Comparison of ENCODE assay signal across 8 cellular contexts in the genomic region with DNA sequence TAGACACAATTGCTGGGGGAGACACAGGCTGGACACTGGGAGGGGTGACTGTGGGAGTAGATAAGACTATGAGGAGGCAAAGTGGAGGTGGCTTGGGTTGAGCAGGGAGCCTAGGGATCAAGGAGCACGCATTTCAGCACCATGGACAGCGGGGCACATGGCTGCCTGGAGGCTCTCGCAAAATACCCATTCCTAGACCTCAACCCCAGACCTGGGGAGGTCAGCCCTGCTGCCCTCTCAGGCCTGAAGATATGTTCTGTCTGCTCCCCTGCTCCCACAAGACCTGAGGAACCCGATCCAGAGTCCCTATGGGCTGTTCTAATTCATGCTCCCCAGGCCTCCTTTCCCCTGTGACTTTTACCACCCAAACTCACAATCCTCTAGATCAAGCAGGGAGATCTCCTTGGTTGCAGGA. TPM values are rescaled to one million over a fixed set of nuclear protein-coding genes. Genes with fewer than 3 reads are reported as not detected.
DNase-seq lines count a peak whose midpoint lies in the region; ATAC-seq and TF ChIP-seq lines count a peak whose summit lies in the region.

No MANE protein-coding gene starts in this region.

- no peak overlapping the region for H3K4me3 ChIP-seq in fibroblast of villous mesenchyme (ENCODE audit: low read depth, low read length)

- TF ChIP-seq CTCF in fibroblast of villous mesenchyme (IDR thresholded peaks at IDR 0.05; ENCODE audit: insufficient read depth, low read depth, low read length): no peak

- ATAC-seq in activated T-helper 17 cell treated with anti-CD3 and anti-CD28 coated beads, Interleukin-2, amount 50 U/mL, for 72 hours (replicated peaks): no peak
- ATAC-seq in HG03442 (IDR thresholded peaks at IDR 0.05; ENCODE audit: unreplicated experiment) (no peak), HG03565 (IDR thresholded peaks at IDR 0.05; ENCODE audit: unreplicated experiment) (no peak)

- DNase-seq in AML-193 (lab: John Stamatoyannopoulos, UW) (peak; percentile 8 to 23), HUDEP-2 (lab: John Stamatoyannopoulos, UW; ENCODE audit: unreplicated experiment in 76 of 76) (peak in 61 of 76 experiments; percentile 5 to 74 (median 50)), fibroblast of villous mesenchyme (ENCODE audit: low read depth) (peak; percentile 57)
- peak; percentile 73 for DNase-seq in activated CD4-positive, alpha-beta T cell treated with anti-CD3 and anti-CD28 coated beads, Interleukin-2, amount 10 ng/mL, durations not matched to agents 7 days and 5 days
- peak; percentile 48 for DNase-seq in stimulated activated CD4-positive, alpha-beta T cell treated with anti-CD3 and anti-CD28 coated beads, Interleukin-4, amount 100 ng/mL, for 1 hour

- H3K36me3 Mint-ChIP-seq in activated CD4-positive, alpha-beta T cell treated with anti-CD3 and anti-CD28 coated beads, Interleukin-2, amount 10 ng/mL, durations not matched to agents 7 days and 5 days (ENCODE audit: low read depth): no peaks in the 10 kb centered on the region
- no peaks in the 10 kb centered on the region for H3K36me3 Mint-ChIP-seq in activated T-helper 17 cell treated with anti-CD3 and anti-CD28 coated beads, Interleukin-2, amount 50 U/mL, for 72 hours (ENCODE audit: low read depth)

- H3K9me3 Mint-ChIP-seq in activated CD4-positive, alpha-beta T cell treated with anti-CD3 and anti-CD28 coated beads, Interleukin-2, amount 10 ng/mL, durations not matched to agents 7 days and 5 days: no peaks in the 10 kb centered on the region
- H3K9me3 Mint-ChIP-seq in activated T-helper 17 cell treated with anti-CD3 and anti-CD28 coated beads, Interleukin-2, amount 50 U/mL, for 72 hours: no peaks in the 10 kb centered on the region

- H3K4me3 Mint-ChIP-seq in activated CD4-positive, alpha-beta T cell treated with anti-CD3 and anti-CD28 coated beads, Interleukin-2, amount 10 ng/mL, durations not matched to agents 7 days and 5 days: no peak overlapping the region
- H3K4me3 Mint-ChIP-seq in activated T-helper 17 cell treated with anti-CD3 and anti-CD28 coated beads, Interleukin-2, amount 50 U/mL, for 72 hours: no peak overlapping the region

- H3K27me3 Mint-ChIP-seq in activated CD4-positive, alpha-beta T cell treated with anti-CD3 and anti-CD28 coated beads, Interleukin-2, amount 10 ng/mL, durations not matched to agents 7 days and 5 days: no peaks in the 10 kb centered on the region
- peaks cover 38% of the 10 kb centered on the region for H3K27me3 Mint-ChIP-seq in activated T-helper 17 cell treated with anti-CD3 and anti-CD28 coated beads, Interleukin-2, amount 50 U/mL, for 72 hours

- H3K4me1 Mint-ChIP-seq in activated CD4-positive, alpha-beta T cell treated with anti-CD3 and anti-CD28 coated beads, Interleukin-2, amount 10 ng/mL, durations not matched to agents 7 days and 5 days: no peaks in the 10 kb centered on the region
- no peaks in the 10 kb centered on the region for H3K4me1 Mint-ChIP-seq in activated T-helper 17 cell treated with anti-CD3 and anti-CD28 coated beads, Interleukin-2, amount 50 U/mL, for 72 hours

- POLR2A ChIA-PET in activated CD4-positive, alpha-beta T cell treated with anti-CD3 and anti-CD28 coated beads, Interleukin-2, amount 10 ng/mL, durations not matched to agents 7 days and 5 days (lab: Charles Lee): no interaction called here

- CTCF ChIA-PET in activated CD4-positive, alpha-beta T cell treated with anti-CD3 and anti-CD28 coated beads, Interleukin-2, amount 10 ng/mL, durations not matched to agents 7 days and 5 days (lab: Charles Lee): interaction anchor here (0.6 kb wide), 1 partner anchor 632 kb away, joined by 4 read pairs; no protein-coding TSS in a partner anchor

- H3K27ac Mint-ChIP-seq in activated CD4-positive, alpha-beta T cell treated with anti-CD3 and anti-CD28 coated beads, Interleukin-2, amount 10 ng/mL, durations not matched to agents 7 days and 5 days: no peak overlapping the region
- no peak overlapping the region for H3K27ac Mint-ChIP-seq in activated T-helper 17 cell treated with anti-CD3 and anti-CD28 coated beads, Interleukin-2, amount 50 U/mL, for 72 hours

RNA-seq across cellular contexts. Expression of gene CPEB1, which starts 16.0 kb away (rescaled TPM):
- total RNA-seq in activated CD4-positive, alpha-beta T cell treated with anti-CD3 and anti-CD28 coated beads, Interleukin-2, amount 10 ng/mL, durations not matched to agents 7 days and 5 days: not detected
- 3.9 and 7.1 TPM in 2 replicates for total RNA-seq in fibroblast of villous mesenchyme
- total RNA-seq in activated T-helper 17 cell treated with anti-CD3 and anti-CD28 coated beads, Interleukin-2, amount 50 U/mL, for 72 hours: under 1 TPM in 1 of 2 donors, not detected in 1; 0.26 TPM

RNA-seq across cellular contexts. Expression of gene AP3B2, which starts 46.5 kb away (rescaled TPM):
- total RNA-seq in activated CD4-positive, alpha-beta T cell treated with anti-CD3 and anti-CD28 coated beads, Interleukin-2, amount 10 ng/mL, durations not matched to agents 7 days and 5 days: under 1 TPM in 1 of 2 experiments, not detected in 1; 0.08 TPM
- total RNA-seq in fibroblast of villous mesenchyme: 0.43 and 0.64 TPM in 2 replicates
- total RNA-seq in activated T-helper 17 cell treated with anti-CD3 and anti-CD28 coated beads, Interleukin-2, amount 50 U/mL, for 72 hours: 1 to 10 TPM in 1 of 2 donors, under 1 TPM in 1; 0.41 to 1.5 TPM

Comparison
In these comparisons a context has a peak if more than half of its experiments do, and no peak if none do; other contexts are left out.
1. DNase-seq: peak in every context shown above with its lines; median percentile 73 in activated CD4-positive, alpha-beta T cell treated with anti-CD3 and anti-CD28 coated beads, Interleukin-2, amount 10 ng/mL, durations not matched to agents 7 days and 5 days; 57 in fibroblast of villous mesenchyme; 50 in HUDEP-2; 48 in stimulated activated CD4-positive, alpha-beta T cell treated with anti-CD3 and anti-CD28 coated beads, Interleukin-4, amount 100 ng/mL, for 1 hour; 16 in AML-193.